Comparison of ENCODE assay signal across 6 cellular contexts in genomic region chr2:131534317-131534672, GRCh38. TPM values are rescaled to one million over a fixed set of nuclear protein-coding genes. Genes with fewer than 3 reads are reported as not detected.
"Had no signal": no experiment of that assay in that cellular context is flagged by ENCODE, and none has a peak within 500 bp of the region (broad histone marks: within the 10 kb centered on the region; RNA-seq: fewer than 3 reads in every experiment).

No MANE protein-coding gene starts in this region.

RNA-seq across cellular contexts. Expression of gene CCDC74A, which starts 6.6 kb away (rescaled TPM):
- total RNA-seq: HT1080, SJCRH30 had no signal
- polyA plus RNA-seq: IgD-negative memory B cell had no signal

RNA-seq across cellular contexts. Expression of gene TUBA3D, which starts 58.4 kb away (rescaled TPM):
- total RNA-seq: MCF 10A, OCI-LY7, PC-3, SJCRH30 had no signal
- polyA plus RNA-seq: IgD-negative memory B cell had no signal
